ENCODE assay signal across 17 cellular contexts in genomic region chr12:101783150-101783549, GRCh38. TPM values are rescaled to one million over a fixed set of nuclear protein-coding genes. Genes with fewer than 3 reads are reported as not detected.
A peak's percentile ranks its signal among the peaks of the same experiment; 100 is the strongest.
DNase-seq lines count a peak whose midpoint lies in the region; ATAC-seq and TF ChIP-seq lines count a peak whose summit lies in the region.
"Had no signal": no experiment of that assay in that cellular context is flagged by ENCODE, and none has a peak within 500 bp of the region (broad histone marks: within the 10 kb centered on the region; RNA-seq: fewer than 3 reads in every experiment).

No MANE protein-coding gene starts in this region.

- no peak overlapping the region for H3K4me3 ChIP-seq in GM23248
- H3K4me3 ChIP-seq in LNCaP clone FGC (ENCODE audit: low read depth, low read length), result no peak overlapping the region
- H3K4me3 ChIP-seq: tibial nerve had no signal

- no peaks in the 10 kb centered on the region for H4K20me1 ChIP-seq in GM23248 (ENCODE audit: insufficient read depth)

- TF ChIP-seq CTCF in LNCaP clone FGC (IDR thresholded peaks at IDR 0.05; ENCODE audit: control insufficient read depth, extremely low read depth, insufficient read depth) (no peak), nephron progenitor cell (IDR thresholded peaks at IDR 0.05) (no peak)

- DNase-seq in GM23248 (no peak), LNCaP clone FGC (ENCODE audit: low read depth) (peak; percentile 96), nephron progenitor cell (no peak), DMS114 treated with DMSO at 0.1 percent for 48 hours (lab: John Stamatoyannopoulos, UW; ENCODE audit: unreplicated experiment) (no peak), mesenteric fat pad (ENCODE audit: low spot score) (no peak)
- no peak for DNase-seq in effector memory CD8-positive, alpha-beta T cell
- no peak for DNase-seq in activated effector memory CD4-positive, alpha-beta T cell treated with anti-CD3 and anti-CD28 coated beads, Interleukin-2, amount 50 U/mL, for 16 hours
- DNase-seq: activated CD4-positive, alpha-beta memory T cell treated with anti-CD3 and anti-CD28 coated beads for 36 hours; activated naive CD4-positive, alpha-beta T cell treated with anti-CD3 and anti-CD28 coated beads for 36 hours; KG1; midbrain; NCI-H146; NCI-H526 treated with DMSO at 0.1 percent for 48 hours; T1000 had no signal

- no peaks in the 10 kb centered on the region for H3K36me3 ChIP-seq in GM23248 (ENCODE audit: low read depth)

- H2AFZ ChIP-seq in GM23248, result no peak overlapping the region

- H3K4me2 ChIP-seq in GM23248 (ENCODE audit: unreplicated experiment), result no peak overlapping the region

- WGBS in GM23248 (ENCODE audit: low coverage in 1 of 2, low lambda C conversion rate in 2 of 2, missing lambda C conversion rate in 2 of 2), 2 experiments, result 92 to 95% methylated on average over 2 of the region's 2 CpGs

- no peak overlapping the region for H3K4me3 Mint-ChIP-seq in effector memory CD8-positive, alpha-beta T cell
- H3K4me3 Mint-ChIP-seq in nephron progenitor cell, result no peak overlapping the region
- H3K4me3 Mint-ChIP-seq: activated CD4-positive, alpha-beta memory T cell treated with anti-CD3 and anti-CD28 coated beads for 36 hours; activated naive CD4-positive, alpha-beta T cell treated with anti-CD3 and anti-CD28 coated beads for 36 hours; CD14-positive monocyte had no signal

- H3K9me3 ChIP-seq in GM23248 (ENCODE audit: low read depth), result no peaks in the 10 kb centered on the region
- H3K9me3 ChIP-seq: tibial nerve had no signal

- no peak overlapping the region for H3K9ac ChIP-seq in GM23248

- peaks cover 8 to 12% of the 10 kb centered on the region in 2 donors for H3K4me1 Mint-ChIP-seq in effector memory CD8-positive, alpha-beta T cell (ENCODE audit: low read depth in 2 of 2)
- H3K4me1 Mint-ChIP-seq in nephron progenitor cell, result peaks cover 12% of the 10 kb centered on the region

- H3K27me3 Mint-ChIP-seq in effector memory CD8-positive, alpha-beta T cell, result no peaks in the 10 kb centered on the region
- H3K27me3 Mint-ChIP-seq in nephron progenitor cell (ENCODE audit: low read depth, poor library complexity), result no peaks in the 10 kb centered on the region
- H3K27me3 Mint-ChIP-seq: activated CD4-positive, alpha-beta memory T cell treated with anti-CD3 and anti-CD28 coated beads for 36 hours had no signal

- H3F3A ChIP-seq in GM23248 (ENCODE audit: insufficient read depth), result peaks cover 22% of the 10 kb centered on the region

- no peaks in the 10 kb centered on the region for H3K79me2 ChIP-seq in GM23248 (ENCODE audit: insufficient read depth)

- peaks cover 43% of the 10 kb centered on the region for H3K36me3 Mint-ChIP-seq in effector memory CD8-positive, alpha-beta T cell (ENCODE audit: insufficient read depth)
- peaks cover 5% of the 10 kb centered on the region for H3K36me3 Mint-ChIP-seq in nephron progenitor cell (ENCODE audit: low read depth)

- in situ Hi-C loops in GM23248 (cut with MboI), result no loop called here

- ATAC-seq in effector memory CD8-positive, alpha-beta T cell (replicated peaks), result no peak

- H3K9me2 ChIP-seq in GM23248 (ENCODE audit: insufficient read depth), result no peaks in the 10 kb centered on the region

- H3K27ac ChIP-seq in GM23248, result peak overlapping the region; percentile 71; the same call in 1 of the 2 replicates
- H3K27ac ChIP-seq: RWPE1, tibial nerve had no signal

- H3K4me1 ChIP-seq in GM23248 (ENCODE audit: insufficient read depth), result peaks cover 24% of the 10 kb centered on the region

- H3K27ac Mint-ChIP-seq in effector memory CD8-positive, alpha-beta T cell, result peak overlapping the region; percentile 18 to 58
- H3K27ac Mint-ChIP-seq in nephron progenitor cell, result peak overlapping the region; percentile 87
- H3K27ac Mint-ChIP-seq: activated naive CD4-positive, alpha-beta T cell treated with anti-CD3 and anti-CD28 coated beads for 36 hours had no signal

- H3K27me3 ChIP-seq in GM23248 (replicated peaks; ENCODE audit: insufficient read depth), result no peaks in the 10 kb centered on the region
- H3K27me3 ChIP-seq: tibial nerve had no signal

- H3K9me3 Mint-ChIP-seq in effector memory CD8-positive, alpha-beta T cell, result no peaks in the 10 kb centered on the region
- H3K9me3 Mint-ChIP-seq in nephron progenitor cell, result no peaks in the 10 kb centered on the region
- H3K9me3 Mint-ChIP-seq: activated CD4-positive, alpha-beta memory T cell treated with anti-CD3 and anti-CD28 coated beads for 36 hours; activated naive CD4-positive, alpha-beta T cell treated with anti-CD3 and anti-CD28 coated beads for 36 hours had no signal

RNA-seq across cellular contexts. Expression of gene SYCP3, which starts 43.9 kb away (rescaled TPM):
- not detected in 2 replicates for total RNA-seq in GM23248 (2014; rRNA removed; shearing (Covaris generic))
- 0.39 and 0.77 TPM in 2 replicates for polyA plus RNA-seq in GM23248 (2016; fragmentation: Nextera tagmentation; extraction: Ambion mirVana)
- not detected for total RNA-seq in mesenteric fat pad
- total RNA-seq: activated naive CD4-positive, alpha-beta T cell treated with anti-CD3 and anti-CD28 coated beads for 36 hours had no signal
- polyA plus RNA-seq: CD14-positive monocyte had no signal

RNA-seq across cellular contexts. Expression of gene GNPTAB, which starts 47.6 kb away (rescaled TPM):
- 23.3 and 26.6 TPM in 2 replicates for total RNA-seq in GM23248 (2014; rRNA removed; shearing (Covaris generic))
- polyA plus RNA-seq in GM23248 (2016; fragmentation: Nextera tagmentation; extraction: Ambion mirVana), result 20.6 and 21.9 TPM in 2 replicates
- 26.0 TPM for total RNA-seq in mesenteric fat pad
